Comparison of ENCODE assay signal across 25 cellular contexts in the genomic region with DNA sequence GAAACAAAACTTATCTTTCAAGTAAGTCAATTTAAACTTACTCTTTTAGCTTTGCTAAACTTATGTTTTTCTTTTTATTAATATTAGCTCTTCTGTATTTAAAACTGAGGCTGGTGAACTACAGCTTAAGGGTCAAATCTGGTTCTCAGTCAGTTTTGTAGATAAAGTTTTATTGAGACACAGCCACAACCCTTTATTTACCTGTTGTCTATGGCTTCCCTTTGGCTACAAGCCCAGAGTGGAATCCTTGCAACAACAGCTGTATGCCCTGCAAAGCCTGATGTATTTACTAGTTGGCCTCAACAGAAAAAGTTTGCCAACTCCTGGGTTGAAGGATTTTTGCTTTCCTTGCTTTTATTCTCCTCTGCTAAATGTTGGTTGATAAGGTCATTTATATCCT.
DNase-seq lines count a peak whose midpoint lies in the region; TF ChIP-seq lines count a peak whose summit lies in the region.
"Had no signal": no experiment of that assay in that cellular context is flagged by ENCODE, and none has a peak within 500 bp of the region (broad histone marks: within the 10 kb centered on the region; RNA-seq: fewer than 3 reads in every experiment).

No MANE protein-coding gene starts in this region.

- H3K9me3 ChIP-seq in A673 (ENCODE audit: low read depth, low read length, poor library complexity, severe bottlenecking) (no peaks in the 10 kb centered on the region), GM23248 (ENCODE audit: low read depth) (no peaks in the 10 kb centered on the region)
- H3K9me3 ChIP-seq: MG63, SJSA1 had no signal

- H3K27ac Mint-ChIP-seq in Calu3 (ENCODE audit: unreplicated experiment) = no peak overlapping the region
- H3K27ac Mint-ChIP-seq: CD8-positive, alpha-beta T cell; GM23338; H9; HFFc6 had no signal

- POLR2A ChIA-PET in A673 (lab: Charles Lee; ENCODE audit: low non-redundant PET) = no interaction called here

- no peak overlapping the region for H3K4me3 Mint-ChIP-seq in Calu3 (ENCODE audit: low read depth, unreplicated experiment)
- H3K4me3 Mint-ChIP-seq: CD8-positive, alpha-beta T cell; GM23338; H9; HFFc6 had no signal

- in situ Hi-C loops in GM23248 (cut with MboI) = no loop called here

- H3K4me2 ChIP-seq in GM23248 (ENCODE audit: unreplicated experiment) = no peak overlapping the region
- H3K4me2 ChIP-seq: GM23338, PC-9 had no signal

- BruUV-seq in A673 (replicated peaks; lab: Mats Ljungman, UMichigan) = no TSS peak
- no TSS peak for BruUV-seq in Calu3 (replicated peaks; lab: Mats Ljungman, UMichigan)

- H3K4me1 Mint-ChIP-seq in Calu3 (ENCODE audit: low read depth, unreplicated experiment) = peaks cover 8% of the 10 kb centered on the region

- DNase-seq in NCI-H2171 treated with DMSO at 0.1 percent for 48 hours (lab: John Stamatoyannopoulos, UW) = peak; percentile 17
- DNase-seq in NCI-H2171 (lab: John Stamatoyannopoulos, UW) = no peak
- DNase-seq in A673 (ENCODE audit: low spot score) = peak; percentile 7
- DNase-seq in LNCaP clone FGC (ENCODE audit: low read depth) = peak; percentile 11
- DNase-seq in NCI-H69 (lab: John Stamatoyannopoulos, UW) = peak; percentile 70
- no peak for DNase-seq in GM23248
- no peak for DNase-seq in COLO668 (lab: John Stamatoyannopoulos, UW; ENCODE audit: unreplicated experiment)
- no peak for DNase-seq in Calu3
- DNase-seq: CD8-positive, alpha-beta T cell; H9; HFFc6; Karpas-422; MG63; NCI-H1417; NCI-H1694; NCI-H2081 treated with DMSO at 0.1 percent for 48 hours; NCI-H226; NCI-H524; PC-9; Right ventricle myocardium superior; RPMI8226; T-helper 2 cell had no signal

- H3K4me1 ChIP-seq in A673 (ENCODE audit: insufficient read depth, low read length, poor library complexity, severe bottlenecking) (no peaks in the 10 kb centered on the region), GM23248 (ENCODE audit: insufficient read depth) (no peaks in the 10 kb centered on the region)
- H3K4me1 ChIP-seq: SJSA1 had no signal

- no peak overlapping the region for H2AFZ ChIP-seq in GM23248
- H2AFZ ChIP-seq: GM23338, PC-9 had no signal

- no peaks in the 10 kb centered on the region for H3K36me3 Mint-ChIP-seq in Calu3 (ENCODE audit: insufficient read depth, unreplicated experiment)
- H3K36me3 Mint-ChIP-seq: CD8-positive, alpha-beta T cell had no signal

- H3K27me3 ChIP-seq in A673 (replicated peaks; ENCODE audit: insufficient read depth, low read depth, low read length, poor library complexity) = no peaks in the 10 kb centered on the region
- H3K27me3 ChIP-seq in GM23248 (replicated peaks; ENCODE audit: insufficient read depth) = no peaks in the 10 kb centered on the region
- H3K27me3 ChIP-seq: MG63 had no signal

- no peaks in the 10 kb centered on the region for H3F3A ChIP-seq in GM23248 (ENCODE audit: insufficient read depth)

- no peaks in the 10 kb centered on the region for H3K36me3 ChIP-seq in A673 (ENCODE audit: insufficient read depth, low read length, poor library complexity, severe bottlenecking)
- no peaks in the 10 kb centered on the region for H3K36me3 ChIP-seq in GM23248 (ENCODE audit: low read depth)
- H3K36me3 ChIP-seq: MG63, SJSA1 had no signal

- no peak overlapping the region for H3K9ac ChIP-seq in GM23248

- no peaks in the 10 kb centered on the region for H3K9me3 Mint-ChIP-seq in Calu3 (ENCODE audit: low read depth, unreplicated experiment)
- H3K9me3 Mint-ChIP-seq: CD8-positive, alpha-beta T cell; GM23338; H9 had no signal

- no peaks in the 10 kb centered on the region for H3K27me3 Mint-ChIP-seq in Calu3 (ENCODE audit: unreplicated experiment)

- TF ChIP-seq CTCF in A673 (conservative IDR thresholded peaks at IDR 0.05; ENCODE audit: low read depth, low read length) = no peak
- TF ChIP-seq CTCF in LNCaP clone FGC (IDR thresholded peaks at IDR 0.05; ENCODE audit: control insufficient read depth, extremely low read depth, insufficient read depth) = no peak
- no peak for TF ChIP-seq CTCF in Calu3 (IDR thresholded peaks at IDR 0.05; ENCODE audit: unreplicated experiment)

- intact Hi-C loops in A673 (cut with micrococcal nuclease; ENCODE audit: unreplicated experiment) (no loop called here), Calu3 (cut with micrococcal nuclease; ENCODE audit: unreplicated experiment) (no loop called here)

- H4K20me1 ChIP-seq in GM23248 (ENCODE audit: insufficient read depth) = no peaks in the 10 kb centered on the region

- H3K27ac ChIP-seq in A673 (ENCODE audit: low read depth, low read length, poor library complexity, severe bottlenecking) (no peak overlapping the region), GM23248 (no peak overlapping the region)
- H3K27ac ChIP-seq: C4-2B, PC-9, SJSA1 had no signal

- H3K4me3 ChIP-seq in A673 (ENCODE audit: low read depth, low read length, poor library complexity, severe bottlenecking) (no peak overlapping the region), LNCaP clone FGC (ENCODE audit: low read depth, low read length) (no peak overlapping the region), GM23248 (no peak overlapping the region)
- H3K4me3 ChIP-seq: GM23338, MG63, PC-9, SJSA1 had no signal

- CTCF ChIA-PET in A673 (lab: Charles Lee) = no interaction called here
- CTCF ChIA-PET in Calu3 (lab: Charles Lee) = no interaction called here

- H3K79me2 ChIP-seq in GM23248 (ENCODE audit: insufficient read depth) = no peaks in the 10 kb centered on the region

- no peaks in the 10 kb centered on the region for H3K9me2 ChIP-seq in GM23248 (ENCODE audit: insufficient read depth)

Comparison
In these comparisons a context has a peak if more than half of its experiments do, and no peak if none do; other contexts are left out.
1. DNase-seq: peak in NCI-H2171 treated with DMSO at 0.1 percent for 48 hours (single experiment), A673 (single experiment), LNCaP clone FGC (single experiment) and NCI-H69 (single experiment); none in NCI-H2171 (single experiment), GM23248 (single experiment), COLO668 (single experiment) and Calu3 (single experiment).